ENCODE assay signal across 1 cellular context in genomic region chr19:56142087-56142787, GRCh38.
A peak's percentile ranks its signal among the peaks of the same experiment; 100 is the strongest.
TF ChIP-seq lines count a peak whose summit lies in the region.

No MANE protein-coding gene starts in this region.

TF ChIP-seq in HepG2, 621 proteins besides CTCF, POLR2A, EP300 and RAD21 (continued from another document and continues in another):
- peak; percentile 91 for TF ChIP-seq PATZ1 (CRISPR knock-in tag; IDR thresholded peaks at IDR 0.05)
- no peak for TF ChIP-seq ZNF17 (CRISPR knock-in tag; IDR thresholded peaks at IDR 0.05)
- no peak for TF ChIP-seq ZNF446 (CRISPR knock-in tag; IDR thresholded peaks at IDR 0.05)
- peak; percentile 58; the same call in 1 of the 2 replicates for TF ChIP-seq NR2C2 (CRISPR knock-in tag; IDR thresholded peaks at IDR 0.05; ENCODE audit: borderline replicate concordance)
- TF ChIP-seq ISX (CRISPR knock-in tag; conservative IDR thresholded peaks at IDR 0.05): no peak
- peak; percentile 69; the same call in 1 of the 2 replicates for TF ChIP-seq NR2F2 (IDR thresholded peaks at IDR 0.05; ENCODE audit: borderline replicate concordance, low read depth)
- no peak for TF ChIP-seq CSRNP2 (CRISPR knock-in tag; conservative IDR thresholded peaks at IDR 0.05; ENCODE audit: low read depth)
- no peak for TF ChIP-seq NFIB (CRISPR knock-in tag; IDR thresholded peaks at IDR 0.05; ENCODE audit: borderline replicate concordance)
- no peak for TF ChIP-seq REXO4 (CRISPR knock-in tag; IDR thresholded peaks at IDR 0.05; ENCODE audit: borderline replicate concordance)
- no peak for TF ChIP-seq NFATC3 (CRISPR knock-in tag; IDR thresholded peaks at IDR 0.05)
- peak; percentile 60 for TF ChIP-seq MED8 (CRISPR knock-in tag; IDR thresholded peaks at IDR 0.05; ENCODE audit: insufficient replicate concordance)
- TF ChIP-seq IRF1 (CRISPR knock-in tag; IDR thresholded peaks at IDR 0.05; ENCODE audit: low read depth): no peak
- 0 out of 2 replicates have a peak, but pooled peaks have one; percentile 21 for TF ChIP-seq MAFF (IDR thresholded peaks at IDR 0.05; ENCODE audit: low read depth, low read length)
- no peak for TF ChIP-seq DR1 (CRISPR knock-in tag; IDR thresholded peaks at IDR 0.05)
- peak; percentile 51; the same call in 1 of the 2 replicates for TF ChIP-seq FOXJ3 (CRISPR knock-in tag; IDR thresholded peaks at IDR 0.05; ENCODE audit: borderline replicate concordance)
- TF ChIP-seq TRIM24 (CRISPR knock-in tag; IDR thresholded peaks at IDR 0.05): no peak
- no peak for TF ChIP-seq EZH2 (conservative IDR thresholded peaks at IDR 0.05; ENCODE audit: low read depth, low read length)
- no peak for TF ChIP-seq KLF15 (CRISPR knock-in tag; IDR thresholded peaks at IDR 0.05; ENCODE audit: borderline replicate concordance)
- peak; percentile 97 for TF ChIP-seq ZNF362 (CRISPR knock-in tag; IDR thresholded peaks at IDR 0.05; ENCODE audit: borderline replicate concordance)
- TF ChIP-seq ESRRA (CRISPR knock-in tag; IDR thresholded peaks at IDR 0.05; ENCODE audit: low read depth): peak; percentile 81
- TF ChIP-seq, protein P1, sequence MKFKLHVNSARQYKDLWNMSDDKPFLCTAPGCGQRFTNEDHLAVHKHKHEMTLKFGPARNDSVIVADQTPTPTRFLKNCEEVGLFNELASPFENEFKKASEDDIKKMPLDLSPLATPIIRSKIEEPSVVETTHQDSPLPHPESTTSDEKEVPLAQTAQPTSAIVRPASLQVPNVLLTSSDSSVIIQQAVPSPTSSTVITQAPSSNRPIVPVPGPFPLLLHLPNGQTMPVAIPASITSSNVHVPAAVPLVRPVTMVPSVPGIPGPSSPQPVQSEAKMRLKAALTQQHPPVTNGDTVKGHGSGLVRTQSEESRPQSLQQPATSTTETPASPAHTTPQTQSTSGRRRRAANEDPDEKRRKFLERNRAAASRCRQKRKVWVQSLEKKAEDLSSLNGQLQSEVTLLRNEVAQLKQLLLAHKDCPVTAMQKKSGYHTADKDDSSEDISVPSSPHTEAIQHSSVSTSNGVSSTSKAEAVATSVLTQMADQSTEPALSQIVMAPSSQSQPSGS (CRISPR knock-in tag; IDR thresholded peaks at IDR 0.05): peak; percentile 69
- TF ChIP-seq ARHGAP35 (CRISPR knock-in tag; IDR thresholded peaks at IDR 0.05; ENCODE audit: borderline replicate concordance): no peak
- TF ChIP-seq, protein P2, sequence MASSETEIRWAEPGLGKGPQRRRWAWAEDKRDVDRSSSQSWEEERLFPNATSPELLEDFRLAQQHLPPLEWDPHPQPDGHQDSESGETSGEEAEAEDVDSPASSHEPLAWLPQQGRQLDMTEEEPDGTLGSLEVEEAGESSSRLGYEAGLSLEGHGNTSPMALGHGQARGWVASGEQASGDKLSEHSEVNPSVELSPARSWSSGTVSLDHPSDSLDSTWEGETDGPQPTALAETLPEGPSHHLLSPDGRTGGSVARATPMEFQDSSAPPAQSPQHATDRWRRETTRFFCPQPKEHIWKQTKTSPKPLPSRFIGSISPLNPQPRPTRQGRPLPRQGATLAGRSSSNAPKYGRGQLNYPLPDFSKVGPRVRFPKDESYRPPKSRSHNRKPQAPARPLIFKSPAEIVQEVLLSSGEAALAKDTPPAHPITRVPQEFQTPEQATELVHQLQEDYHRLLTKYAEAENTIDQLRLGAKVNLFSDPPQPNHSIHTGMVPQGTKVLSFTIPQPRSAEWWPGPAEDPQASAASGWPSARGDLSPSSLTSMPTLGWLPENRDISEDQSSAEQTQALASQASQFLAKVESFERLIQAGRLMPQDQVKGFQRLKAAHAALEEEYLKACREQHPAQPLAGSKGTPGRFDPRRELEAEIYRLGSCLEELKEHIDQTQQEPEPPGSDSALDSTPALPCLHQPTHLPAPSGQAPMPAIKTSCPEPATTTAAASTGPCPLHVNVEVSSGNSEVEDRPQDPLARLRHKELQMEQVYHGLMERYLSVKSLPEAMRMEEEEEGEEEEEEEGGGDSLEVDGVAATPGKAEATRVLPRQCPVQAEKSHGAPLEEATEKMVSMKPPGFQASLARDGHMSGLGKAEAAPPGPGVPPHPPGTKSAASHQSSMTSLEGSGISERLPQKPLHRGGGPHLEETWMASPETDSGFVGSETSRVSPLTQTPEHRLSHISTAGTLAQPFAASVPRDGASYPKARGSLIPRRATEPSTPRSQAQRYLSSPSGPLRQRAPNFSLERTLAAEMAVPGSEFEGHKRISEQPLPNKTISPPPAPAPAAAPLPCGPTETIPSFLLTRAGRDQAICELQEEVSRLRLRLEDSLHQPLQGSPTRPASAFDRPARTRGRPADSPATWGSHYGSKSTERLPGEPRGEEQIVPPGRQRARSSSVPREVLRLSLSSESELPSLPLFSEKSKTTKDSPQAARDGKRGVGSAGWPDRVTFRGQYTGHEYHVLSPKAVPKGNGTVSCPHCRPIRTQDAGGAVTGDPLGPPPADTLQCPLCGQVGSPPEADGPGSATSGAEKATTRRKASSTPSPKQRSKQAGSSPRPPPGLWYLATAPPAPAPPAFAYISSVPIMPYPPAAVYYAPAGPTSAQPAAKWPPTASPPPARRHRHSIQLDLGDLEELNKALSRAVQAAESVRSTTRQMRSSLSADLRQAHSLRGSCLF (CRISPR knock-in tag; IDR thresholded peaks at IDR 0.05; ENCODE audit: borderline replicate concordance): no peak
- no peak for TF ChIP-seq NFE2L1 (CRISPR knock-in tag; IDR thresholded peaks at IDR 0.05; ENCODE audit: borderline replicate concordance)
- no peak for TF ChIP-seq ZNF556 (CRISPR knock-in tag; IDR thresholded peaks at IDR 0.05; ENCODE audit: borderline replicate concordance)
- TF ChIP-seq SSRP1 (CRISPR knock-in tag; IDR thresholded peaks at IDR 0.05): no peak; the same call in none of the 2 replicates
- peak; percentile 92 for TF ChIP-seq POLR2G (IDR thresholded peaks at IDR 0.05; ENCODE audit: low read depth, low read length)
- TF ChIP-seq, protein P3, sequence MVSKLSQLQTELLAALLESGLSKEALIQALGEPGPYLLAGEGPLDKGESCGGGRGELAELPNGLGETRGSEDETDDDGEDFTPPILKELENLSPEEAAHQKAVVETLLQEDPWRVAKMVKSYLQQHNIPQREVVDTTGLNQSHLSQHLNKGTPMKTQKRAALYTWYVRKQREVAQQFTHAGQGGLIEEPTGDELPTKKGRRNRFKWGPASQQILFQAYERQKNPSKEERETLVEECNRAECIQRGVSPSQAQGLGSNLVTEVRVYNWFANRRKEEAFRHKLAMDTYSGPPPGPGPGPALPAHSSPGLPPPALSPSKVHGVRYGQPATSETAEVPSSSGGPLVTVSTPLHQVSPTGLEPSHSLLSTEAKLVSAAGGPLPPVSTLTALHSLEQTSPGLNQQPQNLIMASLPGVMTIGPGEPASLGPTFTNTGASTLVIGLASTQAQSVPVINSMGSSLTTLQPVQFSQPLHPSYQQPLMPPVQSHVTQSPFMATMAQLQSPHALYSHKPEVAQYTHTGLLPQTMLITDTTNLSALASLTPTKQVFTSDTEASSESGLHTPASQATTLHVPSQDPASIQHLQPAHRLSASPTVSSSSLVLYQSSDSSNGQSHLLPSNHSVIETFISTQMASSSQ (IDR thresholded peaks at IDR 0.05; ENCODE audit: low read depth): 0 out of 2 replicates have a peak, but pooled peaks have one; percentile 31
- TF ChIP-seq, protein P3 (CRISPR knock-in tag; IDR thresholded peaks at IDR 0.05; ENCODE audit: borderline replicate concordance): no peak; the same call in 1 of the 2 replicates
- no peak for TF ChIP-seq MAFK (conservative IDR thresholded peaks at IDR 0.05 in 1 of 2, IDR thresholded peaks at IDR 0.05 in 1 of 2; ENCODE audit: low read length in 2 of 2)
- peak; percentile 75; the same call in 1 of the 2 replicates for TF ChIP-seq MYC (CRISPR knock-in tag; IDR thresholded peaks at IDR 0.05; ENCODE audit: borderline replicate concordance)
- TF ChIP-seq ZNF713 (CRISPR knock-in tag; IDR thresholded peaks at IDR 0.05): 0 out of 2 replicates have a peak, but pooled peaks have one; percentile 66
- no peak for TF ChIP-seq SUZ12 (IDR thresholded peaks at IDR 0.05; ENCODE audit: low read depth, low read length)
- TF ChIP-seq ZNF264 (CRISPR knock-in tag; IDR thresholded peaks at IDR 0.05): 0 out of 2 replicates have a peak, but pooled peaks have one; percentile 60
- TF ChIP-seq ZMAT3 (CRISPR knock-in tag; conservative IDR thresholded peaks at IDR 0.05): no peak
- peak; percentile 69; the same call in 1 of the 2 replicates for TF ChIP-seq ZNF552 (CRISPR knock-in tag; IDR thresholded peaks at IDR 0.05; ENCODE audit: borderline replicate concordance)
- TF ChIP-seq HOXD1 (CRISPR knock-in tag; IDR thresholded peaks at IDR 0.05): no peak
- TF ChIP-seq ZNF564 (CRISPR knock-in tag; IDR thresholded peaks at IDR 0.05): peak; percentile 67; the same call in 1 of the 2 replicates
- TF ChIP-seq, protein P4, sequence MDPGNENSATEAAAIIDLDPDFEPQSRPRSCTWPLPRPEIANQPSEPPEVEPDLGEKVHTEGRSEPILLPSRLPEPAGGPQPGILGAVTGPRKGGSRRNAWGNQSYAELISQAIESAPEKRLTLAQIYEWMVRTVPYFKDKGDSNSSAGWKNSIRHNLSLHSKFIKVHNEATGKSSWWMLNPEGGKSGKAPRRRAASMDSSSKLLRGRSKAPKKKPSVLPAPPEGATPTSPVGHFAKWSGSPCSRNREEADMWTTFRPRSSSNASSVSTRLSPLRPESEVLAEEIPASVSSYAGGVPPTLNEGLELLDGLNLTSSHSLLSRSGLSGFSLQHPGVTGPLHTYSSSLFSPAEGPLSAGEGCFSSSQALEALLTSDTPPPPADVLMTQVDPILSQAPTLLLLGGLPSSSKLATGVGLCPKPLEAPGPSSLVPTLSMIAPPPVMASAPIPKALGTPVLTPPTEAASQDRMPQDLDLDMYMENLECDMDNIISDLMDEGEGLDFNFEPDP (CRISPR knock-in tag; conservative IDR thresholded peaks at IDR 0.05): no peak
- no peak for TF ChIP-seq SATB2 (CRISPR knock-in tag; IDR thresholded peaks at IDR 0.05)
- no peak; the same call in 1 of the 2 replicates for TF ChIP-seq NKX3-1 (CRISPR knock-in tag; IDR thresholded peaks at IDR 0.05)
